Comparison of ENCODE assay signal across 8 cellular contexts in genomic region chr18:26226229-26227050, GRCh38. TPM values are rescaled to one million over a fixed set of nuclear protein-coding genes. Genes with fewer than 3 reads are reported as not detected.
DNase-seq lines count a peak whose midpoint lies in the region; ATAC-seq and TF ChIP-seq lines count a peak whose summit lies in the region.

Gene TAF4B, plus strand, starts transcription at chr18:26226445. Its CDS starts 489 bp downstream, at chr18:26226934.

- peak; percentile 83 for ATAC-seq in GM21526 (IDR thresholded peaks at IDR 0.05; ENCODE audit: low FRiP score, unreplicated experiment)

- TF ChIP-seq CTCF in epithelial cell of proximal tubule (conservative IDR thresholded peaks at IDR 0.05; ENCODE audit: low read depth, low read length), result no peak

- peak within 1 kb of the TSS; percentile 86 for H3K4me3 ChIP-seq in epithelial cell of proximal tubule (ENCODE audit: low read depth, low read length)

- DNase-seq in DMS114 treated with DMSO at 0.1 percent for 48 hours (lab: John Stamatoyannopoulos, UW; ENCODE audit: unreplicated experiment), result peak; percentile 86
- peak; percentile 40 for DNase-seq in HuH-7 (ENCODE audit: low spot score)
- DNase-seq in OCI-M2 (lab: John Stamatoyannopoulos, UW; ENCODE audit: unreplicated experiment), result peak; percentile 52
- peak; percentile 94 for DNase-seq in activated T-cell treated with anti-CD3 and anti-CD28 coated beads for 4 hours
- DNase-seq in epithelial cell of proximal tubule (ENCODE audit: low read depth), result no peak
- peak; percentile 92 for DNase-seq in mucosa of gallbladder (ENCODE audit: low spot score)
- peak; percentile 89 for DNase-seq in stimulated activated CD8-positive, alpha-beta memory T cell treated with anti-CD3 and anti-CD28 coated beads, Interleukin-4, amount 100 ng/mL, for 24 hours (ENCODE audit: low read depth)

RNA-seq across cellular contexts. Expression of gene TAF4B, which starts in this region (rescaled TPM):
- total RNA-seq in epithelial cell of proximal tubule (5.7 and 7.1 TPM in 2 replicates), mucosa of gallbladder (1.6 TPM)
